ENCODE assay signal across 8 cellular contexts in genomic region chr18:48445540-48445939, GRCh38. TPM values are rescaled to one million over a fixed set of nuclear protein-coding genes. Genes with fewer than 3 reads are reported as not detected.
DNase-seq lines count a peak whose midpoint lies in the region; ATAC-seq and TF ChIP-seq lines count a peak whose summit lies in the region.

No MANE protein-coding gene starts in this region.

- H3K27ac ChIP-seq in OCI-LY3 (ENCODE audit: low read length): no peak overlapping the region
- no peak overlapping the region for H3K27ac ChIP-seq in neural progenitor cell
- H3K27ac ChIP-seq in stomach: no peak overlapping the region

- H3K4me2 ChIP-seq in OCI-LY3 (ENCODE audit: low read length) (no peak overlapping the region), neural progenitor cell (no peak overlapping the region)

- TF ChIP-seq POLR2A in stomach (IDR thresholded peaks at IDR 0.05): no peak

- H3K27ac Mint-ChIP-seq in neural progenitor cell: no peak overlapping the region

- H4K20me1 ChIP-seq in OCI-LY3 (ENCODE audit: insufficient read depth, low read length) (no peaks in the 10 kb centered on the region), neural progenitor cell (ENCODE audit: low read depth) (no peaks in the 10 kb centered on the region)

- WGBS in stomach, 5 donors: 82 to 94% (median 88%) methylated on average over 3 of the region's 3 CpGs

- DNase-seq in AG09309 (ENCODE audit: low read depth) (peak; percentile 54), fibroblast of gingiva (ENCODE audit: low read depth) (peak; percentile 77), neural progenitor cell (ENCODE audit: low spot score) (peak; percentile 84), stomach (peak; percentile 83)
- DNase-seq in Jurkat, Clone E6-1 (ENCODE audit: low read depth, low spot score): peak; percentile 73
- DNase-seq in activated CD8-positive, alpha-beta memory T cell treated with anti-CD3 and anti-CD28 coated beads, Interleukin-2, amount 50 U/mL, for 48 hours: peak; percentile 82

- H3K4me3 ChIP-seq in AG09309 (ENCODE audit: control insufficient read depth, low read depth, low read length) (no peak overlapping the region), OCI-LY3 (ENCODE audit: low read length) (no peak overlapping the region), neural progenitor cell (no peak overlapping the region), stomach (no peak overlapping the region)
- H3K4me3 ChIP-seq in Jurkat, Clone E6-1 (ENCODE audit: low read length): no peak overlapping the region

- H3K9ac ChIP-seq in OCI-LY3 (ENCODE audit: low read length) (no peak overlapping the region), neural progenitor cell (no peak overlapping the region)

- TF ChIP-seq CTCF in AG09309 (IDR thresholded peaks at IDR 0.05; ENCODE audit: control insufficient read depth, insufficient read depth, low read depth, low read length, missing control alignments) (peak; percentile 94), OCI-LY3 (IDR thresholded peaks at IDR 0.05; ENCODE audit: low read depth, low read length) (peak; percentile 98), neural progenitor cell (IDR thresholded peaks at IDR 0.05) (peak; percentile 93), stomach (IDR thresholded peaks at IDR 0.05) (peak in 5 of 7 experiments; percentile 68 to 85 (median 81))

- H3K36me3 ChIP-seq in OCI-LY3 (replicated peaks; ENCODE audit: low read depth, low read length): no peaks in the 10 kb centered on the region
- no peaks in the 10 kb centered on the region for H3K36me3 ChIP-seq in neural progenitor cell
- no peaks in the 10 kb centered on the region for H3K36me3 ChIP-seq in stomach

- no peak overlapping the region for H3K4me3 Mint-ChIP-seq in neural progenitor cell

- intact Hi-C loops in stomach (cut with DNase I; ENCODE audit: low total_unique reads): loop anchor here (5.0 to 10.0 kb wide), 2 partner anchors 111 to 418 kb away; no protein-coding TSS in a partner anchor

- H3K9me3 ChIP-seq in OCI-LY3 (ENCODE audit: insufficient read depth, low read length): no peaks in the 10 kb centered on the region
- no peaks in the 10 kb centered on the region for H3K9me3 ChIP-seq in neural progenitor cell (ENCODE audit: low read depth)
- no peaks in the 10 kb centered on the region for H3K9me3 ChIP-seq in stomach

- peaks cover 16% of the 10 kb centered on the region for H3K27me3 Mint-ChIP-seq in neural progenitor cell (ENCODE audit: insufficient read depth, low read depth)

- H3F3A ChIP-seq in neural progenitor cell (ENCODE audit: low read depth): no peaks in the 10 kb centered on the region

- no peaks in the 10 kb centered on the region for H3K79me2 ChIP-seq in OCI-LY3 (ENCODE audit: low read length)
- H3K79me2 ChIP-seq in neural progenitor cell (ENCODE audit: low read depth): no peaks in the 10 kb centered on the region

- peak overlapping the region; percentile 17; the same call in 1 of the 2 replicates for H2AFZ ChIP-seq in OCI-LY3 (ENCODE audit: low read depth, low read length)
- no peak overlapping the region for H2AFZ ChIP-seq in neural progenitor cell (replicated peaks)

- H3K4me1 Mint-ChIP-seq in neural progenitor cell: peaks cover 13% of the 10 kb centered on the region

- no peaks in the 10 kb centered on the region for H3K9me3 Mint-ChIP-seq in neural progenitor cell

- H3K27me3 ChIP-seq in OCI-LY3 (ENCODE audit: low read depth, low read length) (peaks cover 48% of the 10 kb centered on the region), neural progenitor cell (no peaks in the 10 kb centered on the region), stomach (peaks cover 0 to 28% (median 5%) of the 10 kb centered on the region in 3 donors)

- H3K4me1 ChIP-seq in OCI-LY3 (ENCODE audit: low read length) (peaks cover 3% of the 10 kb centered on the region; the same call in 1 of the 2 replicates), neural progenitor cell (no peaks in the 10 kb centered on the region), stomach (peaks cover 0 to 25% (median 18%) of the 10 kb centered on the region in 4 donors)

- H3K36me3 Mint-ChIP-seq in neural progenitor cell: no peaks in the 10 kb centered on the region

- peak; percentile 72 for ATAC-seq in GM18868 (IDR thresholded peaks at IDR 0.05; ENCODE audit: unreplicated experiment)

- TF ChIP-seq EP300 in stomach (IDR thresholded peaks at IDR 0.05): no peak

RNA-seq across cellular contexts. Expression of gene ZBTB7C, which starts 36.4 kb away (rescaled TPM):
- polyA plus RNA-seq in Jurkat, Clone E6-1 (2012; ENCODE audit: insufficient read depth, insufficient read length): 0.48 TPM
- 0.15 and 2.3 TPM in 2 replicates for total RNA-seq in neural progenitor cell (ENCODE audit: low replicate concordance)
- total RNA-seq in stomach: 10 to 100 TPM; 10.1 to 47.8 (median 27.2) TPM
- 10 to 100 TPM in 2 of 3 donors, 1 to 10 TPM in 1; 3.0 to 23.4 (median 12.8) TPM for polyA plus RNA-seq in stomach
